ENCODE assay signal across 1 cellular context in genomic region chr1:111725192-111725591, GRCh38.
TF ChIP-seq lines count a peak whose summit lies in the region.

No MANE protein-coding gene starts in this region.

TF ChIP-seq in IMR-90, 13 proteins besides CTCF, POLR2A, EP300 and RAD21 (continued from another document):
- no peak for TF ChIP-seq CHD1 (IDR thresholded peaks at IDR 0.05; ENCODE audit: low read depth, low read length)
TF ChIP-seq in IMR-90: peak in this region for 0.
